Comparison of ENCODE assay signal across 25 cellular contexts in genomic region chr4:38568768-38569167, GRCh38.
"Had no signal": no experiment of that assay in that cellular context is flagged by ENCODE, and none has a peak within 500 bp of the region (broad histone marks: within the 10 kb centered on the region; RNA-seq: fewer than 3 reads in every experiment).

No MANE protein-coding gene starts in this region.

- H3K27ac Mint-ChIP-seq: activated naive CD4-positive, alpha-beta T cell treated with anti-CD3 and anti-CD28 coated beads, Interleukin-2, amount 10 ng/mL, durations not matched to agents 7 days and 5 days; activated naive CD8-positive, alpha-beta T cell treated with anti-CD3 and anti-CD28 coated beads, Interleukin-2, amount 50 U/mL, for 24 hours; brain; naive thymus-derived CD8-positive, alpha-beta T cell; stimulated activated naive CD8-positive, alpha-beta T cell treated with anti-CD3 and anti-CD28 coated beads, Interleukin-15, Interleukin-2, amounts not matched to agents 100 ng/mL and 50 ng/mL, for 24 hours; T-helper 1 cell treated with Interleukin-12 subunit alpha and Interleukin-12 subunit beta and Interleukin-4 antibody, amounts not matched to agents 30 μg/mL and 1 μg/mL, for 36 hours had no signal

- DNase-seq: activated CD4-positive, alpha-beta T cell treated with anti-CD3 and anti-CD28 coated beads, Interleukin-2, amount 50 U/mL, for 1 hour; activated CD4-positive, CD25-positive, alpha-beta regulatory T cell treated with anti-CD3 and anti-CD28 coated beads, Interleukin-2, amount 50 U/mL, for 72 hours; activated CD8-positive, alpha-beta memory T cell treated with anti-CD3 and anti-CD28 coated beads, Interleukin-2, amount 50 U/mL, for 48 hours; activated effector memory CD4-positive, alpha-beta T cell treated with Interleukin-2 at 50 U/mL for 16 hours; activated naive CD4-positive, alpha-beta T cell treated with anti-CD3 and anti-CD28 coated beads, Interleukin-2, amount 10 ng/mL, durations not matched to agents 7 days and 5 days; activated naive CD8-positive, alpha-beta T cell treated with anti-CD3 and anti-CD28 coated beads, Interleukin-2, amount 50 U/mL, for 24 hours; activated T-cell treated with anti-CD3 and anti-CD28 coated beads, Interleukin-2, amount 50 U/mL, for 48 hours; gastrocnemius medialis; heart left ventricle; kidney glomerular epithelial cell; left ventricle myocardium superior; mesendoderm; naive thymus-derived CD8-positive, alpha-beta T cell; right cardiac atrium; transverse colon had no signal

- H3K9me3 Mint-ChIP-seq: activated naive CD8-positive, alpha-beta T cell treated with anti-CD3 and anti-CD28 coated beads, Interleukin-2, amount 50 U/mL, for 24 hours; brain; central memory CD8-positive, alpha-beta T cell; naive thymus-derived CD8-positive, alpha-beta T cell; stimulated activated naive CD8-positive, alpha-beta T cell treated with anti-CD3 and anti-CD28 coated beads, Interleukin-15, Interleukin-2, amounts not matched to agents 100 ng/mL and 50 ng/mL, for 24 hours; T-helper 1 cell treated with Interleukin-12 subunit alpha and Interleukin-12 subunit beta and Interleukin-4 antibody, amounts not matched to agents 30 μg/mL and 1 μg/mL, for 36 hours had no signal

- H3K27me3 Mint-ChIP-seq: activated naive CD8-positive, alpha-beta T cell treated with anti-CD3 and anti-CD28 coated beads, Interleukin-2, amount 50 U/mL, for 24 hours; brain; central memory CD8-positive, alpha-beta T cell; naive thymus-derived CD8-positive, alpha-beta T cell; stimulated activated naive CD8-positive, alpha-beta T cell treated with anti-CD3 and anti-CD28 coated beads, Interleukin-15, Interleukin-2, amounts not matched to agents 100 ng/mL and 50 ng/mL, for 24 hours had no signal

- H3K4me3 Mint-ChIP-seq: activated naive CD4-positive, alpha-beta T cell treated with anti-CD3 and anti-CD28 coated beads, Interleukin-2, amount 10 ng/mL, durations not matched to agents 7 days and 5 days; activated naive CD8-positive, alpha-beta T cell treated with anti-CD3 and anti-CD28 coated beads, Interleukin-2, amount 50 U/mL, for 24 hours; brain; central memory CD8-positive, alpha-beta T cell; naive thymus-derived CD8-positive, alpha-beta T cell; stimulated activated naive CD8-positive, alpha-beta T cell treated with anti-CD3 and anti-CD28 coated beads, Interleukin-15, Interleukin-2, amounts not matched to agents 100 ng/mL and 50 ng/mL, for 24 hours; T-helper 1 cell treated with Interleukin-12 subunit alpha and Interleukin-12 subunit beta and Interleukin-4 antibody, amounts not matched to agents 30 μg/mL and 1 μg/mL, for 36 hours had no signal

- H3K4me3 ChIP-seq: coronary artery, gastrocnemius medialis, heart left ventricle, prostate gland, skin epidermis, suprapubic skin, transverse colon, vagina had no signal

- H3K27ac ChIP-seq: coronary artery, gastrocnemius medialis, heart left ventricle, prostate gland, skin epidermis, suprapubic skin, transverse colon, vagina, VCaP had no signal

- H3K4me1 Mint-ChIP-seq: activated naive CD4-positive, alpha-beta T cell treated with anti-CD3 and anti-CD28 coated beads, Interleukin-2, amount 10 ng/mL, durations not matched to agents 7 days and 5 days; central memory CD8-positive, alpha-beta T cell had no signal

- H3K36me3 ChIP-seq: gastrocnemius medialis, heart left ventricle, prostate gland, suprapubic skin, transverse colon, vagina had no signal

- H3K9me3 ChIP-seq: gastrocnemius medialis, prostate gland, suprapubic skin, transverse colon, vagina had no signal

- H3K27me3 ChIP-seq: gastrocnemius medialis, heart left ventricle, suprapubic skin, transverse colon, vagina had no signal

- H3K36me3 Mint-ChIP-seq: activated naive CD4-positive, alpha-beta T cell treated with anti-CD3 and anti-CD28 coated beads, Interleukin-2, amount 10 ng/mL, durations not matched to agents 7 days and 5 days; brain; naive thymus-derived CD8-positive, alpha-beta T cell had no signal

- ATAC-seq: activated naive CD8-positive, alpha-beta T cell treated with anti-CD3 and anti-CD28 coated beads, Interleukin-2, amount 50 U/mL, for 24 hours; gastrocnemius medialis; heart left ventricle; left ventricle myocardium superior; naive thymus-derived CD8-positive, alpha-beta T cell; right cardiac atrium had no signal

- H3K4me1 ChIP-seq: gastrocnemius medialis had no signal
